In the genomic region with DNA sequence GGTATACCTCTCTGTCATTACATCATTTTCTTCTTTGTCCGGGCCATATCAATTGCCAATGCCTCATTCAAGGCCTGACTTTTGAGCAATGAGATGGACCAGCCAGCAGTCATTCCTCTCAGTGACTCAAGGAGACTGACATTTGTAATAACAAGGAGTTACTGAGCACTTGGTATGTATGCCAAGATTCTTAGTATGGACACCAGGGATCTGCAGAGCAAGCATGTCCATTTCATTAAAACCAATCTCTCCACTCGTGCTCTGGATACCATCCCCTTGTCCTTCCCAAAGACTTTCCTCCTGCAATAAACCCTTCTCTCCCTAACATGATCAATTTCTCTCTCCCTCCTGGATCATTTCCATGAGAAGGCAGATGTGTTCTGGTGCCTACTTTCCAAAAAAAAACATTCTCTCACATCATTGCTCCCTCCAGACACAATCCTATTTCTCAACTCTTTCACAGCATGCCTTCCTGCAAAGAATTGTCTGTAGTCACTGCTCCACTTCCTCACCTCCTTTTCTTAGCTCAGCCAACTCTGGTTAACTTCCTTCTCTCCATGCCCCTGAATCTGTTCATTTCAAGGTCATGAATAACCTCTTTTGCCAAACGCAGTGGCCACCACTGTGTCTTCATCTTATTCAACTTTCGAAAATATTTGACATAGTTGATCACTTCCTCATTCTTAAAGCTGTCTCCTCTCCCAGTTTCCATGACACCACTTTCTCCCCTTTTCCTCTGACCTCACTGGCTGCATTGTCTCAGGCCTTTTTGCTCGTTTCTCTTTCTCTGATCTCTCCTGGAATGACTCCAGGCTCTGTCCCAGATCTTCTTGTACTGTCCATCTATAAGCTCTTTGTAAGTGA, we compare ENCODE assay signal across 8 cellular contexts.
A peak's percentile ranks its signal among the peaks of the same experiment; 100 is the strongest.
DNase-seq lines count a peak whose midpoint lies in the region; TF ChIP-seq lines count a peak whose summit lies in the region.

No MANE protein-coding gene starts in this region.

- no TSS peak for BruUV-seq in OCI-LY7 (replicated peaks; lab: Mats Ljungman, UMichigan)

- H3K4me2 ChIP-seq in OCI-LY7 (ENCODE audit: low read length) = no peak overlapping the region

- no peaks in the 10 kb centered on the region for H3K9me2 ChIP-seq in OCI-LY7 (ENCODE audit: insufficient read depth, low read length)

- no peaks in the 10 kb centered on the region for H3K9me3 ChIP-seq in OCI-LY7 (ENCODE audit: low read length)

- no peak overlapping the region for H3K4me3 ChIP-seq in skeletal muscle cell (ENCODE audit: low read depth, low read length)
- H3K4me3 ChIP-seq in OCI-LY7 (ENCODE audit: low read depth, low read length, poor library complexity, severe bottlenecking) = no peak overlapping the region

- no peak overlapping the region for H2AFZ ChIP-seq in OCI-LY7 (ENCODE audit: low read length)

- CTCF ChIA-PET in OCI-LY7 (lab: Charles Lee; ENCODE audit: unreplicated experiment) = interaction anchor here (0.6 kb wide), 1 partner anchor 1032 kb away, joined by 3 read pairs; no protein-coding TSS in a partner anchor

- H3K36me3 ChIP-seq in OCI-LY7 (ENCODE audit: insufficient read depth, low read length) = no peaks in the 10 kb centered on the region

- H3K4me1 ChIP-seq in OCI-LY7 (ENCODE audit: insufficient read depth, low read length, poor library complexity, severe bottlenecking) = no peaks in the 10 kb centered on the region

- DNase-seq in GM20000 (ENCODE audit: low spot score) (peak; percentile 40), MV-4-11 (lab: John Stamatoyannopoulos, UW) (peak; percentile 97), fibroblast of peridontal ligament (ENCODE audit: extremely low read depth) (peak; percentile 92), skeletal muscle cell (ENCODE audit: low read depth) (peak; percentile 92), OCI-LY7 (ENCODE audit: low spot score) (no peak), NCI-H146 treated with DMSO at 0.1 percent for 48 hours (lab: John Stamatoyannopoulos, UW; ENCODE audit: unreplicated experiment) (no peak), NCI-H1105 (lab: John Stamatoyannopoulos, UW) (no peak)
- DNase-seq in activated T-cell treated with anti-CD3 and anti-CD28 coated beads, Interleukin-2, amount 50 U/mL, for 1 hour = no peak

- H4K20me1 ChIP-seq in OCI-LY7 (ENCODE audit: insufficient read depth, low read length) = no peaks in the 10 kb centered on the region

- no peaks in the 10 kb centered on the region for H3K79me2 ChIP-seq in OCI-LY7 (ENCODE audit: insufficient read depth, low read depth, low read length)

- intact Hi-C loops in OCI-LY7 (cut with micrococcal nuclease; ENCODE audit: unreplicated experiment) = no loop called here

- POLR2A ChIA-PET in OCI-LY7 (lab: Charles Lee) = no interaction called here

- no peak for TF ChIP-seq CTCF in GM20000 (IDR thresholded peaks at IDR 0.05; ENCODE audit: extremely low read depth, missing control alignments)
- TF ChIP-seq CTCF in OCI-LY7 (conservative IDR thresholded peaks at IDR 0.05; ENCODE audit: low read length) = no peak

- H3K27ac ChIP-seq in OCI-LY7 (ENCODE audit: low read depth, low read length, poor library complexity, severe bottlenecking) = no peak overlapping the region

Comparison
In these comparisons a context has a peak if more than half of its experiments do, and no peak if none do; other contexts are left out.
1. DNase-seq: peak in GM20000 (single experiment), MV-4-11 (single experiment), fibroblast of peridontal ligament (single experiment) and skeletal muscle cell (single experiment); none in OCI-LY7 (single experiment), NCI-H146 treated with DMSO at 0.1 percent for 48 hours (single experiment), activated T-cell treated with anti-CD3 and anti-CD28 coated beads, Interleukin-2, amount 50 U/mL, for 1 hour (single experiment) and NCI-H1105 (single experiment).